Comparison of ENCODE assay signal across 8 cellular contexts in the genomic region with DNA sequence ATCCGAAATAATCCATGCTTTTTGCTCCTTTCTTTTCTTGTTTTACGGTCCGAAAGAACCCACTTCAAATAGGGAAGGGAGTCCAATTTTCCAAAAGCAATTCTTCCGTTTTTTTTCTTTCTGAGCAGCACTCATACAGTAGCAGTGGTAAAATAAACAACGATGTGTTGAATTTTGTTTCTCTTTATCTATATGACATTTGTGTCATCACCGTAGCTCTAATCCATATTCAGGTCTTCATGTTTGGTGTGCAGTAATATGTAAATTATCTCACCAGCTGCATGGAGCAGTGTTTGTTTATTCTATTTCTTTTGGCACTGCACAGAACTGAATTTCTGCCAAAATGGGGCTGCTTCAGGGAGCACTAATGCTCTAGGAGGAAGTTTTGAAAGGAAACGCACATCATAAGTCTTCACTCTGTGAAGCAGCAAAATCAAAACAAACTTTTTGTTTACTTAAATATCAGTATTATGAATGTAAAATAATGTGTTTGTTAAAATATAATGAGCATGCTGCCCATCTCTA.
DNase-seq lines count a peak whose midpoint lies in the region; ATAC-seq and TF ChIP-seq lines count a peak whose summit lies in the region.

No MANE protein-coding gene starts in this region.

- H3K4me3 ChIP-seq in right atrium auricular region (peak overlapping the region in 1 of 2 donors; percentile 18), astrocyte of the spinal cord (ENCODE audit: low read depth, low read length) (no peak overlapping the region), hepatocyte (no peak overlapping the region), thyroid gland (replicated peaks in 1 of 3) (no peak overlapping the region)

- H3K4me1 ChIP-seq in right atrium auricular region, result peaks cover 0 to 28% of the 10 kb centered on the region in 2 donors
- no peaks in the 10 kb centered on the region for H3K4me1 ChIP-seq in hepatocyte (ENCODE audit: insufficient read depth)
- peaks cover 0 to 3% of the 10 kb centered on the region in 2 donors for H3K4me1 ChIP-seq in thyroid gland

- intact Hi-C loops in Right ventricle myocardium inferior (cut with DNase I) (no loop called here), thyroid gland (cut with DNase I) (no loop called here)

- H3K79me2 ChIP-seq in hepatocyte, result no peaks in the 10 kb centered on the region

- no peaks in the 10 kb centered on the region for H3K27me3 ChIP-seq in right atrium auricular region
- H3K27me3 ChIP-seq in hepatocyte, result no peaks in the 10 kb centered on the region
- no peaks in the 10 kb centered on the region for H3K27me3 ChIP-seq in thyroid gland

- peaks cover 0 to 15% of the 10 kb centered on the region in 2 donors for H3K9me3 ChIP-seq in right atrium auricular region
- H3K9me3 ChIP-seq in hepatocyte (ENCODE audit: low read depth), result no peaks in the 10 kb centered on the region
- H3K9me3 ChIP-seq in thyroid gland, result no peaks in the 10 kb centered on the region

- 71% methylated on average over 7 of the region's 7 CpGs for WGBS in hepatocyte (ENCODE audit: low lambda C conversion rate, missing lambda C conversion rate)
- WGBS in thyroid gland, 2 donors, result 9 to 10% methylated on average over 7 of the region's 7 CpGs

- no peak overlapping the region for H3K4me2 ChIP-seq in hepatocyte

- H3K36me3 ChIP-seq in right atrium auricular region (no peaks in the 10 kb centered on the region), hepatocyte (replicated peaks; ENCODE audit: insufficient read depth, low read depth) (no peaks in the 10 kb centered on the region), thyroid gland (no peaks in the 10 kb centered on the region)

- DNase-seq in Right ventricle myocardium inferior (ENCODE audit: missing footprints) (no peak), right atrium auricular region (ENCODE audit: low spot score) (no peak), astrocyte of the spinal cord (ENCODE audit: low read depth, low spot score) (peak; percentile 76), hepatocyte (ENCODE audit: low spot score) (peak; percentile 13), thyroid gland (peak; percentile 21 to 30), MV-4-11 (lab: John Stamatoyannopoulos, UW) (no peak)
- no peak for DNase-seq in activated CD4-positive, alpha-beta T cell treated with anti-CD3 and anti-CD28 coated beads for 1 hour

- in situ Hi-C loops in astrocyte of the spinal cord (cut with HindIII; ENCODE audit: low sequenced_read_pairs), result no loop called here

- H3K27ac ChIP-seq in right atrium auricular region, result no peak overlapping the region
- H3K27ac ChIP-seq in hepatocyte, result no peak overlapping the region
- H3K27ac ChIP-seq in thyroid gland, result no peak overlapping the region

- H2AFZ ChIP-seq in hepatocyte, result no peak overlapping the region

- no peaks in the 10 kb centered on the region for H4K20me1 ChIP-seq in hepatocyte (ENCODE audit: insufficient read depth, poor library complexity, severe bottlenecking)

- no peak for TF ChIP-seq CTCF in right atrium auricular region (IDR thresholded peaks at IDR 0.05)
- TF ChIP-seq CTCF in astrocyte of the spinal cord (IDR thresholded peaks at IDR 0.05; ENCODE audit: low read depth, low read length), result no peak
- no peak for TF ChIP-seq CTCF in hepatocyte (IDR thresholded peaks at IDR 0.05; ENCODE audit: poor library complexity)
- TF ChIP-seq CTCF in thyroid gland (IDR thresholded peaks at IDR 0.05), result no peak

- TF ChIP-seq POLR2A in thyroid gland (IDR thresholded peaks at IDR 0.05), result no peak

- ATAC-seq in Right ventricle myocardium inferior (peak; percentile 62), GM18858 (IDR thresholded peaks at IDR 0.05; ENCODE audit: unreplicated experiment) (no peak)

- H3K9me2 ChIP-seq in hepatocyte (replicated peaks; ENCODE audit: insufficient read depth), result no peaks in the 10 kb centered on the region

Comparison
In these comparisons a context has a peak if more than half of its experiments do, and no peak if none do; other contexts are left out.
1. DNase-seq: peak in astrocyte of the spinal cord (single experiment), hepatocyte (single experiment) and thyroid gland (2 of 2); none in Right ventricle myocardium inferior (single experiment), right atrium auricular region (single experiment), MV-4-11 (single experiment) and activated CD4-positive, alpha-beta T cell treated with anti-CD3 and anti-CD28 coated beads for 1 hour (single experiment).